17 cellular contexts compared by ENCODE assay signal in genomic region chr16:84496991-84497390, GRCh38. TPM values are rescaled to one million over a fixed set of nuclear protein-coding genes. Genes with fewer than 3 reads are reported as not detected.
DNase-seq lines count a peak whose midpoint lies in the region; ATAC-seq and TF ChIP-seq lines count a peak whose summit lies in the region.
"Had no signal": no experiment of that assay in that cellular context is flagged by ENCODE, and none has a peak within 500 bp of the region (broad histone marks: within the 10 kb centered on the region; RNA-seq: fewer than 3 reads in every experiment).

No MANE protein-coding gene starts in this region.

- peak; percentile 14 for DNase-seq in activated CD8-positive, alpha-beta memory T cell treated with anti-CD3 and anti-CD28 coated beads, Interleukin-2, amount 10 ng/mL, durations not matched to agents 7 days and 5 days
- peak; percentile 10 for DNase-seq in stimulated activated CD8-positive, alpha-beta memory T cell treated with anti-CD3 and anti-CD28 coated beads, Interleukin-4, amount 100 ng/mL, for 48 hours
- no peak for DNase-seq in mesothelial cell of epicardium (ENCODE audit: low spot score in 2 of 2, unreplicated experiment in 2 of 2)
- DNase-seq in SK-N-SH, result no peak
- DNase-seq in COLO829 (ENCODE audit: low spot score), result no peak
- DNase-seq: ACHN; BE2C; C1 segment of cervical spinal cord; CD4-positive, CD25-positive, alpha-beta regulatory T cell; CD8-positive, alpha-beta memory T cell; HFFc6 had no signal

- peaks cover 63% of the 10 kb centered on the region for H3K36me3 ChIP-seq in HUES6 (ENCODE audit: control insufficient read depth, insufficient read depth, low read length)
- H3K36me3 ChIP-seq in SK-N-SH (replicated peaks in 1 of 2; ENCODE audit: control insufficient read depth in 1 of 2, insufficient read depth in 2 of 2, low read length in 1 of 2), result peaks cover 47 to 68% of the 10 kb centered on the region in 2 experiments

- 100% methylated on average over 2 of the region's 3 CpGs for WGBS in SK-N-SH (ENCODE audit: low lambda C conversion rate)

- H3K4me3 ChIP-seq in HUES6 (ENCODE audit: low read depth, low read length) (no peak overlapping the region), SK-N-SH (ENCODE audit: low read depth in 2 of 2, low read length in 1 of 2) (no peak overlapping the region)
- H3K4me3 ChIP-seq: GM23338 had no signal

- CTCF ChIA-PET in activated CD8-positive, alpha-beta memory T cell treated with anti-CD3 and anti-CD28 coated beads, Interleukin-2, amount 10 ng/mL, durations not matched to agents 7 days and 5 days (lab: Charles Lee), result interaction anchor here (1.3 to 1.4 kb wide), 2 partner anchors 9 to 220 kb away, joined by 4 to 10 read pairs; no protein-coding TSS in a partner anchor
- CTCF ChIA-PET in SK-N-SH (lab: Yijun Ruan, JAX), result interaction anchor here (0.7 to 2.3 kb wide), 5 partner anchors 9 to 241 kb away, joined by 3 to 13 read pairs (median 6); no protein-coding TSS in a partner anchor

- H3K4me1 Mint-ChIP-seq in activated CD8-positive, alpha-beta memory T cell treated with anti-CD3 and anti-CD28 coated beads, Interleukin-2, amount 10 ng/mL, durations not matched to agents 7 days and 5 days, result peaks cover 2% of the 10 kb centered on the region
- H3K4me1 Mint-ChIP-seq in mesothelial cell of epicardium, result peaks cover 5% of the 10 kb centered on the region

- POLR2A ChIA-PET in SK-N-SH (lab: Yijun Ruan, JAX), result no interaction called here

- TF ChIP-seq EP300 in SK-N-SH (IDR thresholded peaks at IDR 0.05; ENCODE audit: borderline replicate concordance in 1 of 2, low read depth in 1 of 2, low read length in 1 of 2), result no peak

- H3K9ac ChIP-seq in HUES6 (ENCODE audit: low read length), result peak overlapping the region; percentile 5
- no peak overlapping the region for H3K9ac ChIP-seq in SK-N-SH

- H3K27me3 ChIP-seq in HUES6 (ENCODE audit: control insufficient read depth, insufficient read depth, low read length) (no peaks in the 10 kb centered on the region), SK-N-SH (ENCODE audit: insufficient read depth) (no peaks in the 10 kb centered on the region)
- H3K27me3 ChIP-seq: BE2C had no signal

- H3K9me3 ChIP-seq in HUES6 (ENCODE audit: control insufficient read depth, insufficient read depth, low read depth, low read length) (peaks cover 17% of the 10 kb centered on the region), SK-N-SH (no peaks in the 10 kb centered on the region)
- H3K9me3 ChIP-seq: BE2C, Caco-2 had no signal

- no peaks in the 10 kb centered on the region; the same call in 1 of the 2 replicates for H3K4me1 ChIP-seq in HUES6 (ENCODE audit: control insufficient read depth, insufficient read depth, low read length)
- no peaks in the 10 kb centered on the region; a peak in 1 of 4 replicates for H3K4me1 ChIP-seq in SK-N-SH (ENCODE audit: control insufficient read depth in 1 of 2, insufficient read depth in 2 of 2, low read depth in 1 of 2, low read length in 1 of 2)
- H3K4me1 ChIP-seq: BE2C had no signal

- TF ChIP-seq RAD21 in SK-N-SH (IDR thresholded peaks at IDR 0.05; ENCODE audit: low read length), result no peak

- peaks cover 24% of the 10 kb centered on the region; the same call in 1 of the 2 replicates for H3K79me2 ChIP-seq in SK-N-SH (ENCODE audit: insufficient read depth)

- TF ChIP-seq CTCF in mesothelial cell of epicardium (IDR thresholded peaks at IDR 0.05; ENCODE audit: unreplicated experiment), result no peak
- no peak for TF ChIP-seq CTCF in SK-N-SH (IDR thresholded peaks at IDR 0.05)

- H3K27me3 Mint-ChIP-seq in activated CD8-positive, alpha-beta memory T cell treated with anti-CD3 and anti-CD28 coated beads, Interleukin-2, amount 10 ng/mL, durations not matched to agents 7 days and 5 days, result no peaks in the 10 kb centered on the region
- H3K27me3 Mint-ChIP-seq in mesothelial cell of epicardium (ENCODE audit: low read depth), result no peaks in the 10 kb centered on the region
- H3K27me3 Mint-ChIP-seq: CD4-positive, CD25-positive, alpha-beta regulatory T cell; CD8-positive, alpha-beta memory T cell had no signal

- no peak for ATAC-seq in activated CD8-positive, alpha-beta memory T cell treated with anti-CD3 and anti-CD28 coated beads, Interleukin-2, amount 10 ng/mL, durations not matched to agents 7 days and 5 days
- ATAC-seq in HG02763 (IDR thresholded peaks at IDR 0.05; ENCODE audit: unreplicated experiment), result no peak
- ATAC-seq: GM23338, HCT116 had no signal

- H3K27ac ChIP-seq in HUES6 (ENCODE audit: low read depth, low read length) (no peak overlapping the region), cingulate gyrus (ENCODE audit: low read depth, low read length) (peak overlapping the region; percentile 43), SK-N-SH (ENCODE audit: low read depth in 2 of 2, low read length in 1 of 2) (no peak overlapping the region)

- H3F3A ChIP-seq in SK-N-SH (replicated peaks; ENCODE audit: insufficient read depth), result peaks cover 1% of the 10 kb centered on the region

- H3K36me3 Mint-ChIP-seq in activated CD8-positive, alpha-beta memory T cell treated with anti-CD3 and anti-CD28 coated beads, Interleukin-2, amount 10 ng/mL, durations not matched to agents 7 days and 5 days, result peaks cover 64% of the 10 kb centered on the region
- H3K36me3 Mint-ChIP-seq in mesothelial cell of epicardium, result peaks cover 57% of the 10 kb centered on the region

- no peak overlapping the region for H3K4me2 ChIP-seq in SK-N-SH
- H3K4me2 ChIP-seq: GM23338 had no signal

- H3K9me3 Mint-ChIP-seq in activated CD8-positive, alpha-beta memory T cell treated with anti-CD3 and anti-CD28 coated beads, Interleukin-2, amount 10 ng/mL, durations not matched to agents 7 days and 5 days (ENCODE audit: low read depth), result peaks cover 11% of the 10 kb centered on the region
- H3K9me3 Mint-ChIP-seq in mesothelial cell of epicardium, result peaks cover 18% of the 10 kb centered on the region
- H3K9me3 Mint-ChIP-seq: HFFc6 had no signal

- H3K4me3 Mint-ChIP-seq in activated CD8-positive, alpha-beta memory T cell treated with anti-CD3 and anti-CD28 coated beads, Interleukin-2, amount 10 ng/mL, durations not matched to agents 7 days and 5 days, result no peak overlapping the region
- no peak overlapping the region for H3K4me3 Mint-ChIP-seq in mesothelial cell of epicardium
- H3K4me3 Mint-ChIP-seq: CD4-positive, CD25-positive, alpha-beta regulatory T cell; CD8-positive, alpha-beta memory T cell; GM23338; HFFc6 had no signal

- no peak overlapping the region for H2AFZ ChIP-seq in SK-N-SH (ENCODE audit: low read depth)
- H2AFZ ChIP-seq: GM23338 had no signal

- no peak overlapping the region for H3K27ac Mint-ChIP-seq in activated CD8-positive, alpha-beta memory T cell treated with anti-CD3 and anti-CD28 coated beads, Interleukin-2, amount 10 ng/mL, durations not matched to agents 7 days and 5 days
- no peak overlapping the region for H3K27ac Mint-ChIP-seq in mesothelial cell of epicardium
- H3K27ac Mint-ChIP-seq: CD4-positive, CD25-positive, alpha-beta regulatory T cell; CD8-positive, alpha-beta memory T cell; GM23338 had no signal

- no peaks in the 10 kb centered on the region for H4K20me1 ChIP-seq in SK-N-SH (ENCODE audit: insufficient read depth)

- no peaks in the 10 kb centered on the region for H3K9me2 ChIP-seq in SK-N-SH

TF ChIP-seq in SK-N-SH, 30 proteins besides CTCF, POLR2A, EP300 and RAD21:
- TF ChIP-seq POLR2AphosphoS5 (IDR thresholded peaks at IDR 0.05; ENCODE audit: low read depth, low read length) (no peak), MAX (IDR thresholded peaks at IDR 0.05; ENCODE audit: low read depth) (no peak), TAF1 (IDR thresholded peaks at IDR 0.05; ENCODE audit: borderline replicate concordance, low read depth, low read length) (no peak), GATA2 (CRISPR knock-in tag; IDR thresholded peaks at IDR 0.05) (no peak), MEF2A (IDR thresholded peaks at IDR 0.05; ENCODE audit: borderline replicate concordance, low read depth) (no peak), PBX3 (IDR thresholded peaks at IDR 0.05) (no peak), CHD2 (IDR thresholded peaks at IDR 0.05; ENCODE audit: low read length, partially characterized antibody) (no peak), NRF1 (IDR thresholded peaks at IDR 0.05; ENCODE audit: low read depth, low read length) (no peak), USF1 (IDR thresholded peaks at IDR 0.05; ENCODE audit: borderline replicate concordance, low read depth) (no peak), SIN3A (IDR thresholded peaks at IDR 0.05; ENCODE audit: borderline replicate concordance, low read depth, low read length) (no peak), ELF1 (IDR thresholded peaks at IDR 0.05) (no peak)

RNA-seq across cellular contexts. Expression of gene MEAK7, which starts 7.5 kb away (rescaled TPM):
- total RNA-seq in activated CD8-positive, alpha-beta memory T cell treated with anti-CD3 and anti-CD28 coated beads, Interleukin-2, amount 10 ng/mL, durations not matched to agents 7 days and 5 days, result 10 to 100 TPM; 37.9 to 73.9 TPM
- 37.9 to 42.7 TPM (median 39.6 TPM) in 3 replicates for total RNA-seq in mesothelial cell of epicardium
- 11.9 and 19.0 TPM in 2 replicates for polyA plus RNA-seq in SK-N-SH (2012; rRNA removed)
- polyA plus RNA-seq in SK-N-SH (2012; cell fraction: cytosol; rRNA removed), result 9.7 and 12.5 TPM in 2 replicates
- 23.7 and 24.7 TPM in 2 replicates for polyA plus RNA-seq in SK-N-SH (2012; cell fraction: nucleus; rRNA removed)

Comparison
In these comparisons a context has a peak if more than half of its experiments do, and no peak if none do; other contexts are left out.
1. DNase-seq: peak in activated CD8-positive, alpha-beta memory T cell treated with anti-CD3 and anti-CD28 coated beads, Interleukin-2, amount 10 ng/mL, durations not matched to agents 7 days and 5 days (single experiment) and stimulated activated CD8-positive, alpha-beta memory T cell treated with anti-CD3 and anti-CD28 coated beads, Interleukin-4, amount 100 ng/mL, for 48 hours (single experiment); none in mesothelial cell of epicardium (0 of 2), SK-N-SH (single experiment) and COLO829 (single experiment).